ENCODE assay signal across 8 cellular contexts in genomic region chr17:76272541-76273434, GRCh38. TPM values are rescaled to one million over a fixed set of nuclear protein-coding genes. Genes with fewer than 3 reads are reported as not detected.
A peak's percentile ranks its signal among the peaks of the same experiment; 100 is the strongest.
DNase-seq lines count a peak whose midpoint lies in the region; ATAC-seq, FAIRE-seq and TF ChIP-seq lines count a peak whose summit lies in the region.

No MANE protein-coding gene starts in this region.

- H3K4me3 ChIP-seq in HCT116 (replicated peaks in 1 of 2; ENCODE audit: low read depth in 1 of 2, low read length in 2 of 2), result no peak overlapping the region

- intact Hi-C loops in HCT116 (cut with micrococcal nuclease) (no loop called here), left ventricle myocardium superior (cut with micrococcal nuclease) (no loop called here)

- no peaks in the 10 kb centered on the region for H3K9me2 ChIP-seq in HCT116 (ENCODE audit: insufficient read depth)

- ATAC-seq in HCT116, result peak; percentile 3; the same call in 1 of the 2 replicates
- peak; percentile 4 for ATAC-seq in left ventricle myocardium superior
- ATAC-seq in foreskin keratinocyte, result no peak

- H3K79me2 ChIP-seq in HCT116 (ENCODE audit: insufficient read depth, low read length), result peaks cover 7% of the 10 kb centered on the region; the same call in 1 of the 2 replicates

- H4K20me1 ChIP-seq in HCT116 (ENCODE audit: insufficient read depth), result no peaks in the 10 kb centered on the region

- RAD21 ChIA-PET in HCT116 (lab: Charles Lee; ENCODE audit: low non-redundant PET in 1 of 2, low total read pairs in 2 of 2, uncharacterized antibody in 2 of 2, unreplicated experiment in 2 of 2), result no interaction called here

- no peak for TF ChIP-seq CTCF in HCT116 (IDR thresholded peaks at IDR 0.05 in 2 of 3, conservative IDR thresholded peaks at IDR 0.05 in 1 of 3; ENCODE audit: borderline replicate concordance in 1 of 3, insufficient read depth in 1 of 3, low read depth in 2 of 3, low read length in 2 of 3)
- TF ChIP-seq CTCF in foreskin keratinocyte (conservative IDR thresholded peaks at IDR 0.05), result no peak

- H3K9me3 ChIP-seq in HCT116 (ENCODE audit: control insufficient read depth in 1 of 2, insufficient read depth in 1 of 2, low read depth in 1 of 2, low read length in 2 of 2), result no peaks in the 10 kb centered on the region

- TF ChIP-seq RAD21 in HCT116 (IDR thresholded peaks at IDR 0.05; ENCODE audit: low read depth), result no peak

- BruUV-seq in HCT116 (replicated peaks; lab: Mats Ljungman, UMichigan), result no TSS peak

- H3K9ac ChIP-seq in HCT116 (ENCODE audit: low read length), result no peak overlapping the region

- no peak overlapping the region; the same call in 1 of the 2 replicates for H3K27ac ChIP-seq in HCT116 (ENCODE audit: low read depth, low read length)
- H3K27ac ChIP-seq in foreskin keratinocyte, result no peak overlapping the region

- H2AFZ ChIP-seq in HCT116 (ENCODE audit: low read depth, low read length, poor library complexity, severe bottlenecking), result no peak overlapping the region

- CTCF ChIA-PET in HCT116 (lab: Charles Lee), result interaction anchor here (1.8 kb wide), 1 partner anchor 258 kb away, joined by 4 read pairs; no protein-coding TSS in a partner anchor

- FAIRE-seq in GM12891 (lab: Jason Lieb, UNC), result peak; percentile 82

- no peaks in the 10 kb centered on the region for H3K27me3 ChIP-seq in HCT116 (ENCODE audit: insufficient read depth, low read length)
- H3K27me3 ChIP-seq in foreskin keratinocyte, result no peaks in the 10 kb centered on the region

- DNase-seq in GM12891 (ENCODE audit: insufficient read length, low spot score), result peak; percentile 55
- DNase-seq in HCT116 (ENCODE audit: low read depth, low spot score), result no peak
- DNase-seq in T-helper 2 cell, result peak in 3 of 5 experiments; percentile 46 to 60 (median 49)
- no peak for DNase-seq in left ventricle myocardium superior
- DNase-seq in stimulated activated CD8-positive, alpha-beta memory T cell treated with anti-CD3 and anti-CD28 coated beads, Interleukin-4, amount 100 ng/mL, for 24 hours (ENCODE audit: low read depth), result peak; percentile 53
- no peak for DNase-seq in mesenteric fat pad (ENCODE audit: low spot score)
- DNase-seq in foreskin keratinocyte, result no peak
- no peak for DNase-seq in SHP77 treated with DMSO at 0.1 percent for 48 hours (lab: John Stamatoyannopoulos, UW)

- H3K36me3 ChIP-seq in HCT116 (ENCODE audit: control insufficient read depth in 1 of 2, insufficient read depth in 2 of 2, low read length in 2 of 2), result peaks cover 3 to 18% of the 10 kb centered on the region in 2 experiments; a peak in 2 of 4 replicates

- TF ChIP-seq POLR2A in GM12891 (IDR thresholded peaks at IDR 0.05; ENCODE audit: low read depth, low read length), result no peak
- TF ChIP-seq POLR2A in HCT116 (IDR thresholded peaks at IDR 0.05; ENCODE audit: borderline replicate concordance, extremely low read depth, insufficient read depth, insufficient read length), result no peak

- no peak overlapping the region for H3K4me2 ChIP-seq in HCT116 (ENCODE audit: low read length)

- H3K4me1 ChIP-seq in HCT116 (ENCODE audit: control insufficient read depth in 1 of 2, insufficient read depth in 2 of 2, low read length in 2 of 2), result peaks cover 0 to 15% of the 10 kb centered on the region in 2 experiments; a peak in 2 of 4 replicates
- H3K4me1 ChIP-seq in foreskin keratinocyte, result peaks cover 11% of the 10 kb centered on the region

- POLR2A ChIA-PET in HCT116 (lab: Charles Lee), result no interaction called here

TF ChIP-seq in GM12891, 5 proteins besides CTCF, POLR2A, EP300 and RAD21:
- TF ChIP-seq SPI1 (IDR thresholded peaks at IDR 0.05; ENCODE audit: low read depth, low read length), result peak; percentile 87
- TF ChIP-seq POU2F2 (IDR thresholded peaks at IDR 0.05; ENCODE audit: low read depth, low read length), result no peak
- TF ChIP-seq POLR2AphosphoS5 (IDR thresholded peaks at IDR 0.05; ENCODE audit: low read depth, low read length), result no peak
- no peak for TF ChIP-seq TAF1 (IDR thresholded peaks at IDR 0.05; ENCODE audit: low read depth, low read length)
- TF ChIP-seq PAX5 (IDR thresholded peaks at IDR 0.05; ENCODE audit: insufficient read depth, low read length, severe bottlenecking), result no peak

TF ChIP-seq in HCT116, 20 proteins besides CTCF, POLR2A, EP300 and RAD21:
- TF ChIP-seq ZBTB33 (IDR thresholded peaks at IDR 0.05; ENCODE audit: extremely low read depth, insufficient replicate concordance, low read length) (no peak), EZH2phosphoT487 (IDR thresholded peaks at IDR 0.05; ENCODE audit: borderline replicate concordance) (no peak), ZNF274 (IDR thresholded peaks at IDR 0.05; ENCODE audit: low read depth, low read length) (no peak), SP1 (IDR thresholded peaks at IDR 0.05; ENCODE audit: low read depth) (no peak), CEBPB (IDR thresholded peaks at IDR 0.05; ENCODE audit: low read depth) (no peak), EZH2 (IDR thresholded peaks at IDR 0.05) (no peak), CBX3 (IDR thresholded peaks at IDR 0.05; ENCODE audit: low read depth) (no peak), FOSL1 (IDR thresholded peaks at IDR 0.05; ENCODE audit: low read depth) (no peak), POLR2AphosphoS5 (IDR thresholded peaks at IDR 0.05; ENCODE audit: low read depth, low read length) (no peak), JUND (IDR thresholded peaks at IDR 0.05) (no peak)

RNA-seq across cellular contexts. Expression of gene UBALD2, which starts 7.6 kb away (rescaled TPM):
- polyA plus RNA-seq in GM12891 (2012; ENCODE audit: low read depth, missing spikeins), result 86.1 TPM
- total RNA-seq in HCT116 (2021; ENCODE audit: unreplicated experiment), result 94.3 TPM
- polyA plus RNA-seq in HCT116 (2012), result 148 and 150 TPM in 2 replicates
- 35.4 TPM for total RNA-seq in left ventricle myocardium superior
- 59.2 TPM for total RNA-seq in mesenteric fat pad
- total RNA-seq in foreskin keratinocyte, result 40.8 and 47.1 TPM in 2 replicates
- 85.6 and 89.8 TPM in 2 replicates for polyA plus RNA-seq in foreskin keratinocyte

RNA-seq across cellular contexts. Expression of gene RNF157, which starts 32.5 kb away (rescaled TPM):
- 0.47 TPM for polyA plus RNA-seq in GM12891 (2012; ENCODE audit: low read depth, missing spikeins)
- 0.86 TPM for total RNA-seq in HCT116 (2021; ENCODE audit: unreplicated experiment)
- polyA plus RNA-seq in HCT116 (2012), result 0.54 and 0.59 TPM in 2 replicates
- total RNA-seq in left ventricle myocardium superior, result 18.0 TPM
- 28.0 TPM for total RNA-seq in mesenteric fat pad
- not detected in 2 replicates for total RNA-seq in foreskin keratinocyte
- polyA plus RNA-seq in foreskin keratinocyte, result 0.01 TPM in 1 of 2 replicates, not detected in the other

RNA-seq across cellular contexts. Expression of gene QRICH2, which starts 35.3 kb away (rescaled TPM):
- 0.46 TPM for polyA plus RNA-seq in GM12891 (2012; ENCODE audit: low read depth, missing spikeins)
- total RNA-seq in HCT116 (2021; ENCODE audit: unreplicated experiment) (4.9 TPM), left ventricle myocardium superior (2.7 TPM), mesenteric fat pad (1.3 TPM), foreskin keratinocyte (1.5 and 2.1 TPM in 2 replicates)
- 2.5 and 3.3 TPM in 2 replicates for polyA plus RNA-seq in HCT116 (2012)
- polyA plus RNA-seq in foreskin keratinocyte, result 1.0 and 1.8 TPM in 2 replicates

Comparison
In these comparisons a context has a peak if more than half of its experiments do, and no peak if none do; other contexts are left out.
1. DNase-seq: peak in GM12891 (single experiment), T-helper 2 cell (3 of 5) and stimulated activated CD8-positive, alpha-beta memory T cell treated with anti-CD3 and anti-CD28 coated beads, Interleukin-4, amount 100 ng/mL, for 24 hours (single experiment); none in HCT116 (single experiment), left ventricle myocardium superior (single experiment), mesenteric fat pad (single experiment), foreskin keratinocyte (0 of 2) and SHP77 treated with DMSO at 0.1 percent for 48 hours (single experiment).
2. RNA of gene RNF157, which starts 32.5 kb away (total RNA-seq): 28.0 TPM in mesenteric fat pad (single experiment) and 18.0 TPM in left ventricle myocardium superior (single experiment); 0.86 TPM in HCT116 (single experiment) and not detected in foreskin keratinocyte; every median in the first group is over 10 times any median in the second.